In genomic region chr17:45425125-45425983, GRCh38 we compare ENCODE assay signal across 8 cellular contexts. TPM values are rescaled to one million over a fixed set of nuclear protein-coding genes. Genes with fewer than 3 reads are reported as not detected.
DNase-seq lines count a peak whose midpoint lies in the region; ATAC-seq lines count a peak whose summit lies in the region.

No MANE protein-coding gene starts in this region.

- H3K27ac ChIP-seq in SJCRH30 (no peak overlapping the region), rectal smooth muscle tissue (ENCODE audit: low read depth, low read length) (no peak overlapping the region)

- peak; percentile 75 for ATAC-seq in Right ventricle myocardium inferior
- no peak for ATAC-seq in HG03378 (IDR thresholded peaks at IDR 0.05; ENCODE audit: unreplicated experiment)

- intact Hi-C loops in Right ventricle myocardium inferior (cut with DNase I), result loop anchor here (1.0 kb wide), 1 partner anchor 26 kb away; no protein-coding TSS in a partner anchor

- H3K9me3 ChIP-seq in SJCRH30 (replicated peaks), result no peaks in the 10 kb centered on the region

- H3K36me3 ChIP-seq in SJCRH30 (no peaks in the 10 kb centered on the region), rectal smooth muscle tissue (ENCODE audit: control insufficient read depth, insufficient read depth, low read length) (peaks cover 3% of the 10 kb centered on the region)

- H3K27me3 ChIP-seq in SJCRH30 (no peaks in the 10 kb centered on the region), rectal smooth muscle tissue (ENCODE audit: control insufficient read depth, insufficient read depth, low read length) (peaks cover 8% of the 10 kb centered on the region)

- DNase-seq in CMK (ENCODE audit: low read depth) (peak; percentile 89), LHCN-M2 (ENCODE audit: low read depth) (peak; percentile 49), SJCRH30 (peak; percentile 82 to 90), Right ventricle myocardium inferior (ENCODE audit: missing footprints) (peak; percentile 77), KG1 (lab: John Stamatoyannopoulos, UW) (no peak)
- DNase-seq in stimulated activated CD4-positive, alpha-beta T cell treated with anti-CD3 and anti-CD28 coated beads, Interleukin-12 subunit alpha, Interleukin-12 subunit beta, amount 100 ng/mL, for 4 hours, result no peak

- H3K4me3 ChIP-seq in SJCRH30 (peak overlapping the region; percentile 49), rectal smooth muscle tissue (ENCODE audit: low read length) (peak overlapping the region; percentile 61)

- H3K4me1 ChIP-seq in SJCRH30 (no peaks in the 10 kb centered on the region; the same call in 1 of the 2 replicates), rectal smooth muscle tissue (ENCODE audit: control insufficient read depth, insufficient read depth, low read length) (no peaks in the 10 kb centered on the region)

- no peak overlapping the region for H3K9ac ChIP-seq in rectal smooth muscle tissue (ENCODE audit: low read length)

RNA-seq across cellular contexts. Expression of gene ARHGAP27, which starts 7.3 kb away (rescaled TPM):
- total RNA-seq in LHCN-M2 (2014; rRNA removed) (0.83 and 3.0 TPM in 2 replicates), Right ventricle myocardium inferior (34.4 TPM)
- 1.9 TPM for polyA plus RNA-seq in LHCN-M2 (2012)
- total RNA-seq in SJCRH30 (2014; rRNA removed; shearing (Covaris generic)), result 1.2 and 2.2 TPM in 2 replicates

Comparison
In these comparisons a context has a peak if more than half of its experiments do, and no peak if none do; other contexts are left out.
1. DNase-seq: peak in CMK (single experiment), LHCN-M2 (single experiment), SJCRH30 (2 of 2) and Right ventricle myocardium inferior (single experiment); none in stimulated activated CD4-positive, alpha-beta T cell treated with anti-CD3 and anti-CD28 coated beads, Interleukin-12 subunit alpha, Interleukin-12 subunit beta, amount 100 ng/mL, for 4 hours (single experiment) and KG1 (single experiment).